Comparison of ENCODE assay signal across 1 cellular context in genomic region chr1:110034451-110035235, GRCh38.
TF ChIP-seq lines count a peak whose summit lies in the region.

TSS of gene STRIP1 (plus strand) at chr1:110034624. CDS start at chr1:110034638, 14 bp downstream.

TF ChIP-seq in GM12878, 131 proteins besides CTCF, POLR2A, EP300 and RAD21 (continued from another document and continues in another):
- TF ChIP-seq BCLAF1 (IDR thresholded peaks at IDR 0.05): no peak
- TF ChIP-seq TAF1 (IDR thresholded peaks at IDR 0.05; ENCODE audit: borderline replicate concordance, low read depth, low read length): peak; percentile 87
- no peak; the same call in 1 of the 2 replicates for TF ChIP-seq ASH2L (IDR thresholded peaks at IDR 0.05; ENCODE audit: borderline replicate concordance, low read depth)
- no peak for TF ChIP-seq EZH2 (IDR thresholded peaks at IDR 0.05; ENCODE audit: borderline replicate concordance, control insufficient read depth, low read depth, low read length)
- TF ChIP-seq MYC (IDR thresholded peaks at IDR 0.05; ENCODE audit: insufficient read depth, insufficient read length, insufficient replicate concordance, low read length, severe bottlenecking): no peak
- peak; percentile 65; the same call in 1 of the 2 replicates for TF ChIP-seq TCF12 (IDR thresholded peaks at IDR 0.05; ENCODE audit: low read depth, low read length)
- TF ChIP-seq POU2F2 (IDR thresholded peaks at IDR 0.05; ENCODE audit: borderline replicate concordance, low read depth, low read length): peak; percentile 94
- TF ChIP-seq, protein P1, sequence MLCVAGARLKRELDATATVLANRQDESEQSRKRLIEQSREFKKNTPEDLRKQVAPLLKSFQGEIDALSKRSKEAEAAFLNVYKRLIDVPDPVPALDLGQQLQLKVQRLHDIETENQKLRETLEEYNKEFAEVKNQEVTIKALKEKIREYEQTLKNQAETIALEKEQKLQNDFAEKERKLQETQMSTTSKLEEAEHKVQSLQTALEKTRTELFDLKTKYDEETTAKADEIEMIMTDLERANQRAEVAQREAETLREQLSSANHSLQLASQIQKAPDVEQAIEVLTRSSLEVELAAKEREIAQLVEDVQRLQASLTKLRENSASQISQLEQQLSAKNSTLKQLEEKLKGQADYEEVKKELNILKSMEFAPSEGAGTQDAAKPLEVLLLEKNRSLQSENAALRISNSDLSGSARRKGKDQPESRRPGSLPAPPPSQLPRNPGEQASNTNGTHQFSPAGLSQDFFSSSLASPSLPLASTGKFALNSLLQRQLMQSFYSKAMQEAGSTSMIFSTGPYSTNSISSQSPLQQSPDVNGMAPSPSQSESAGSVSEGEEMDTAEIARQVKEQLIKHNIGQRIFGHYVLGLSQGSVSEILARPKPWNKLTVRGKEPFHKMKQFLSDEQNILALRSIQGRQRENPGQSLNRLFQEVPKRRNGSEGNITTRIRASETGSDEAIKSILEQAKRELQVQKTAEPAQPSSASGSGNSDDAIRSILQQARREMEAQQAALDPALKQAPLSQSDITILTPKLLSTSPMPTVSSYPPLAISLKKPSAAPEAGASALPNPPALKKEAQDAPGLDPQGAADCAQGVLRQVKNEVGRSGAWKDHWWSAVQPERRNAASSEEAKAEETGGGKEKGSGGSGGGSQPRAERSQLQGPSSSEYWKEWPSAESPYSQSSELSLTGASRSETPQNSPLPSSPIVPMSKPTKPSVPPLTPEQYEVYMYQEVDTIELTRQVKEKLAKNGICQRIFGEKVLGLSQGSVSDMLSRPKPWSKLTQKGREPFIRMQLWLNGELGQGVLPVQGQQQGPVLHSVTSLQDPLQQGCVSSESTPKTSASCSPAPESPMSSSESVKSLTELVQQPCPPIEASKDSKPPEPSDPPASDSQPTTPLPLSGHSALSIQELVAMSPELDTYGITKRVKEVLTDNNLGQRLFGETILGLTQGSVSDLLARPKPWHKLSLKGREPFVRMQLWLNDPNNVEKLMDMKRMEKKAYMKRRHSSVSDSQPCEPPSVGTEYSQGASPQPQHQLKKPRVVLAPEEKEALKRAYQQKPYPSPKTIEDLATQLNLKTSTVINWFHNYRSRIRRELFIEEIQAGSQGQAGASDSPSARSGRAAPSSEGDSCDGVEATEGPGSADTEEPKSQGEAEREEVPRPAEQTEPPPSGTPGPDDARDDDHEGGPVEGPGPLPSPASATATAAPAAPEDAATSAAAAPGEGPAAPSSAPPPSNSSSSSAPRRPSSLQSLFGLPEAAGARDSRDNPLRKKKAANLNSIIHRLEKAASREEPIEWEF (IDR thresholded peaks at IDR 0.05; ENCODE audit: insufficient replicate concordance, low read depth, low read length): no peak
- no peak for TF ChIP-seq ZNF384 (IDR thresholded peaks at IDR 0.05; ENCODE audit: borderline replicate concordance, low read depth, low read length)
- peak; percentile 63; the same call in 1 of the 2 replicates for TF ChIP-seq SMAD5 (IDR thresholded peaks at IDR 0.05; ENCODE audit: low read depth)
- TF ChIP-seq, protein P2, sequence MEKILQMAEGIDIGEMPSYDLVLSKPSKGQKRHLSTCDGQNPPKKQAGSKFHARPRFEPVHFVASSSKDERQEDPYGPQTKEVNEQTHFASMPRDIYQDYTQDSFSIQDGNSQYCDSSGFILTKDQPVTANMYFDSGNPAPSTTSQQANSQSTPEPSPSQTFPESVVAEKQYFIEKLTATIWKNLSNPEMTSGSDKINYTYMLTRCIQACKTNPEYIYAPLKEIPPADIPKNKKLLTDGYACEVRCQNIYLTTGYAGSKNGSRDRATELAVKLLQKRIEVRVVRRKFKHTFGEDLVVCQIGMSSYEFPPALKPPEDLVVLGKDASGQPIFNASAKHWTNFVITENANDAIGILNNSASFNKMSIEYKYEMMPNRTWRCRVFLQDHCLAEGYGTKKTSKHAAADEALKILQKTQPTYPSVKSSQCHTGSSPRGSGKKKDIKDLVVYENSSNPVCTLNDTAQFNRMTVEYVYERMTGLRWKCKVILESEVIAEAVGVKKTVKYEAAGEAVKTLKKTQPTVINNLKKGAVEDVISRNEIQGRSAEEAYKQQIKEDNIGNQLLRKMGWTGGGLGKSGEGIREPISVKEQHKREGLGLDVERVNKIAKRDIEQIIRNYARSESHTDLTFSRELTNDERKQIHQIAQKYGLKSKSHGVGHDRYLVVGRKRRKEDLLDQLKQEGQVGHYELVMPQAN (conservative IDR thresholded peaks at IDR 0.05): peak; percentile 79
- TF ChIP-seq, protein P3, sequence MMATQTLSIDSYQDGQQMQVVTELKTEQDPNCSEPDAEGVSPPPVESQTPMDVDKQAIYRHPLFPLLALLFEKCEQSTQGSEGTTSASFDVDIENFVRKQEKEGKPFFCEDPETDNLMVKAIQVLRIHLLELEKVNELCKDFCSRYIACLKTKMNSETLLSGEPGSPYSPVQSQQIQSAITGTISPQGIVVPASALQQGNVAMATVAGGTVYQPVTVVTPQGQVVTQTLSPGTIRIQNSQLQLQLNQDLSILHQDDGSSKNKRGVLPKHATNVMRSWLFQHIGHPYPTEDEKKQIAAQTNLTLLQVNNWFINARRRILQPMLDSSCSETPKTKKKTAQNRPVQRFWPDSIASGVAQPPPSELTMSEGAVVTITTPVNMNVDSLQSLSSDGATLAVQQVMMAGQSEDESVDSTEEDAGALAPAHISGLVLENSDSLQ (IDR thresholded peaks at IDR 0.05): peak; percentile 73
- TF ChIP-seq IKZF1 (conservative IDR thresholded peaks at IDR 0.05): peak; percentile 80
- no peak for TF ChIP-seq ZBED1 (IDR thresholded peaks at IDR 0.05; ENCODE audit: borderline replicate concordance)
- no peak for TF ChIP-seq ZNF217 (IDR thresholded peaks at IDR 0.05)
- TF ChIP-seq STAT1 (conservative IDR thresholded peaks at IDR 0.05): no peak
- no peak for TF ChIP-seq IRF4 (IDR thresholded peaks at IDR 0.05; ENCODE audit: low read depth, low read length)
- no peak for TF ChIP-seq ZNF274 (IDR thresholded peaks at IDR 0.05; ENCODE audit: insufficient read depth, insufficient read length)
- no peak for TF ChIP-seq NFIC (IDR thresholded peaks at IDR 0.05; ENCODE audit: low read depth, low read length)
- TF ChIP-seq EGR1 (IDR thresholded peaks at IDR 0.05; ENCODE audit: borderline replicate concordance in 1 of 2, low read depth in 2 of 2, low read length in 2 of 2): 0 out of 3 replicates have a peak, but pooled peaks of 1 of the 2 experiments have one; percentile 28
- TF ChIP-seq HCFC1 (IDR thresholded peaks at IDR 0.05; ENCODE audit: low read length): peak; percentile 96
- no peak for TF ChIP-seq KAT2A (conservative IDR thresholded peaks at IDR 0.05; ENCODE audit: control insufficient read depth, low read depth, low read length)
- TF ChIP-seq JUND (IDR thresholded peaks at IDR 0.05; ENCODE audit: low read depth, low read length): no peak
- TF ChIP-seq ETV6 (conservative IDR thresholded peaks at IDR 0.05 in 1 of 2, IDR thresholded peaks at IDR 0.05 in 1 of 2; ENCODE audit: borderline replicate concordance in 1 of 2, low read depth in 1 of 2): peak in 1 of 2 experiments; percentile 32; a peak in 1 of 4 replicates
- peak; percentile 35; the same call in 1 of the 2 replicates for TF ChIP-seq BACH1 (IDR thresholded peaks at IDR 0.05; ENCODE audit: borderline replicate concordance)
- no peak for TF ChIP-seq RFX5 (IDR thresholded peaks at IDR 0.05; ENCODE audit: low read depth, low read length)
- TF ChIP-seq RB1 (IDR thresholded peaks at IDR 0.05; ENCODE audit: borderline replicate concordance): no peak
- TF ChIP-seq SUZ12 (IDR thresholded peaks at IDR 0.05; ENCODE audit: unreplicated experiment): no peak
- peak; percentile 98 for TF ChIP-seq CBFB (IDR thresholded peaks at IDR 0.05; ENCODE audit: low read depth)
- TF ChIP-seq HDGF (IDR thresholded peaks at IDR 0.05): 0 out of 2 replicates have a peak, but pooled peaks have one; percentile 9
- TF ChIP-seq BMI1 (IDR thresholded peaks at IDR 0.05; ENCODE audit: borderline replicate concordance): no peak
- no peak for TF ChIP-seq PAX5 (IDR thresholded peaks at IDR 0.05; ENCODE audit: borderline replicate concordance, low read depth, low read length)
- no peak for TF ChIP-seq ZZZ3 (IDR thresholded peaks at IDR 0.05; ENCODE audit: control insufficient read depth, insufficient read length, low read depth)
- TF ChIP-seq NBN (IDR thresholded peaks at IDR 0.05): peak; percentile 43
- peak; percentile 96 for TF ChIP-seq FOXK2 (IDR thresholded peaks at IDR 0.05)
- peak; percentile 67 for TF ChIP-seq CREM (IDR thresholded peaks at IDR 0.05; ENCODE audit: low read depth)
- TF ChIP-seq SPI1 (IDR thresholded peaks at IDR 0.05; ENCODE audit: borderline replicate concordance, insufficient read depth, low read depth, low read length): no peak
- TF ChIP-seq PML (IDR thresholded peaks at IDR 0.05; ENCODE audit: low read length): peak; percentile 80
- TF ChIP-seq IRF3 (IDR thresholded peaks at IDR 0.05): no peak
- peak; percentile 72; the same call in 1 of the 2 replicates for TF ChIP-seq GATAD2B (conservative IDR thresholded peaks at IDR 0.05; ENCODE audit: low read depth)
- TF ChIP-seq, protein P4, sequence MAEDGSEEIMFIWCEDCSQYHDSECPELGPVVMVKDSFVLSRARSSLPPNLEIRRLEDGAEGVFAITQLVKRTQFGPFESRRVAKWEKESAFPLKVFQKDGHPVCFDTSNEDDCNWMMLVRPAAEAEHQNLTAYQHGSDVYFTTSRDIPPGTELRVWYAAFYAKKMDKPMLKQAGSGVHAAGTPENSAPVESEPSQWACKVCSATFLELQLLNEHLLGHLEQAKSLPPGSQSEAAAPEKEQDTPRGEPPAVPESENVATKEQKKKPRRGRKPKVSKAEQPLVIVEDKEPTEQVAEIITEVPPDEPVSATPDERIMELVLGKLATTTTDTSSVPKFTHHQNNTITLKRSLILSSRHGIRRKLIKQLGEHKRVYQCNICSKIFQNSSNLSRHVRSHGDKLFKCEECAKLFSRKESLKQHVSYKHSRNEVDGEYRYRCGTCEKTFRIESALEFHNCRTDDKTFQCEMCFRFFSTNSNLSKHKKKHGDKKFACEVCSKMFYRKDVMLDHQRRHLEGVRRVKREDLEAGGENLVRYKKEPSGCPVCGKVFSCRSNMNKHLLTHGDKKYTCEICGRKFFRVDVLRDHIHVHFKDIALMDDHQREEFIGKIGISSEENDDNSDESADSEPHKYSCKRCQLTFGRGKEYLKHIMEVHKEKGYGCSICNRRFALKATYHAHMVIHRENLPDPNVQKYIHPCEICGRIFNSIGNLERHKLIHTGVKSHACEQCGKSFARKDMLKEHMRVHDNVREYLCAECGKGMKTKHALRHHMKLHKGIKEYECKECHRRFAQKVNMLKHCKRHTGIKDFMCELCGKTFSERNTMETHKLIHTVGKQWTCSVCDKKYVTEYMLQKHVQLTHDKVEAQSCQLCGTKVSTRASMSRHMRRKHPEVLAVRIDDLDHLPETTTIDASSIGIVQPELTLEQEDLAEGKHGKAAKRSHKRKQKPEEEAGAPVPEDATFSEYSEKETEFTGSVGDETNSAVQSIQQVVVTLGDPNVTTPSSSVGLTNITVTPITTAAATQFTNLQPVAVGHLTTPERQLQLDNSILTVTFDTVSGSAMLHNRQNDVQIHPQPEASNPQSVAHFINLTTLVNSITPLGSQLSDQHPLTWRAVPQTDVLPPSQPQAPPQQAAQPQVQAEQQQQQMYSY (CRISPR knock-in tag; IDR thresholded peaks at IDR 0.05): no peak
- peak; percentile 100 for TF ChIP-seq YY1 (IDR thresholded peaks at IDR 0.05; ENCODE audit: low read depth, low read length)
- TF ChIP-seq ZNF622 (IDR thresholded peaks at IDR 0.05): no peak
- TF ChIP-seq SUPT20H (IDR thresholded peaks at IDR 0.05; ENCODE audit: borderline replicate concordance, control insufficient read depth, low read depth, low read length): no peak
- TF ChIP-seq, protein P5, sequence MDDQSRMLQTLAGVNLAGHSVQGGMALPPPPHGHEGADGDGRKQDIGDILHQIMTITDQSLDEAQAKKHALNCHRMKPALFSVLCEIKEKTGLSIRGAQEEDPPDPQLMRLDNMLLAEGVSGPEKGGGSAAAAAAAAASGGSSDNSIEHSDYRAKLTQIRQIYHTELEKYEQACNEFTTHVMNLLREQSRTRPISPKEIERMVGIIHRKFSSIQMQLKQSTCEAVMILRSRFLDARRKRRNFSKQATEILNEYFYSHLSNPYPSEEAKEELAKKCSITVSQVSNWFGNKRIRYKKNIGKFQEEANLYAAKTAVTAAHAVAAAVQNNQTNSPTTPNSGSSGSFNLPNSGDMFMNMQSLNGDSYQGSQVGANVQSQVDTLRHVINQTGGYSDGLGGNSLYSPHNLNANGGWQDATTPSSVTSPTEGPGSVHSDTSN (IDR thresholded peaks at IDR 0.05; ENCODE audit: insufficient replicate concordance, low read depth, low read length): no peak
- TF ChIP-seq MLLT1 (IDR thresholded peaks at IDR 0.05): no peak
- peak; percentile 86 for TF ChIP-seq POLR2AphosphoS5 (IDR thresholded peaks at IDR 0.05; ENCODE audit: low read length)
